1 cellular context compared by ENCODE assay signal in genomic region chr4:74541611-74542177, GRCh38.
TF ChIP-seq lines count a peak whose summit lies in the region.

No MANE protein-coding gene starts in this region.

TF ChIP-seq in K562, 482 proteins besides CTCF, POLR2A, EP300 and RAD21:
- TF ChIP-seq ZBTB33 (CRISPR knock-in tag; IDR thresholded peaks at IDR 0.05), result no peak
- TF ChIP-seq TGIF2 (CRISPR knock-in tag; IDR thresholded peaks at IDR 0.05), result no peak
- no peak for TF ChIP-seq ZC3H8 (IDR thresholded peaks at IDR 0.05)
- no peak for TF ChIP-seq U2AF2 (optimal IDR thresholded peaks at IDR 0.05; ENCODE audit: low read depth, low read length)
- peak in 1 of 2 experiments; percentile 22 for TF ChIP-seq E2F6 (IDR thresholded peaks at IDR 0.05; ENCODE audit: borderline replicate concordance in 1 of 2, extremely low read depth in 1 of 2, insufficient read depth in 1 of 2, insufficient read length in 1 of 2, low read depth in 1 of 2, low read length in 1 of 2, poor library complexity in 1 of 2, severe bottlenecking in 1 of 2)
- TF ChIP-seq ZEB2 (IDR thresholded peaks at IDR 0.05), result no peak
- TF ChIP-seq NFE2L1 (tag; IDR thresholded peaks at IDR 0.05; ENCODE audit: borderline replicate concordance, low read depth), result no peak
- TF ChIP-seq POLR2AphosphoS2 (IDR thresholded peaks at IDR 0.05; ENCODE audit: low read length), result no peak
- no peak for TF ChIP-seq RFX7 (CRISPR knock-in tag; IDR thresholded peaks at IDR 0.05)
- peak; percentile 44; the same call in 1 of the 2 replicates for TF ChIP-seq BCOR (IDR thresholded peaks at IDR 0.05)
- TF ChIP-seq MGA (IDR thresholded peaks at IDR 0.05), result peak; percentile 23
- TF ChIP-seq RBM25 (IDR thresholded peaks at IDR 0.05; ENCODE audit: low read depth, low read length, severe bottlenecking), result peak; percentile 27
- no peak for TF ChIP-seq RBM22 (IDR thresholded peaks at IDR 0.05; ENCODE audit: low read depth, low read length, poor library complexity, severe bottlenecking)
- TF ChIP-seq SMARCC2 (IDR thresholded peaks at IDR 0.05; ENCODE audit: low read depth), result no peak
- no peak for TF ChIP-seq MTA2 (IDR thresholded peaks at IDR 0.05; ENCODE audit: low read depth)
- no peak for TF ChIP-seq ZNF561 (CRISPR knock-in tag; conservative IDR thresholded peaks at IDR 0.05)
- peak; percentile 32; the same call in 1 of the 2 replicates for TF ChIP-seq L3MBTL2 (IDR thresholded peaks at IDR 0.05)
- no peak for TF ChIP-seq MECOM (CRISPR knock-in tag; IDR thresholded peaks at IDR 0.05)
- no peak for TF ChIP-seq MED1 (CRISPR knock-in tag; IDR thresholded peaks at IDR 0.05; ENCODE audit: borderline replicate concordance)
- TF ChIP-seq THAP12 (CRISPR knock-in tag; IDR thresholded peaks at IDR 0.05), result no peak
